ENCODE assay signal across 15 cellular contexts in genomic region chr10:125691160-125691981, GRCh38. TPM values are rescaled to one million over a fixed set of nuclear protein-coding genes. Genes with fewer than 3 reads are reported as not detected.
DNase-seq lines count a peak whose midpoint lies in the region; ATAC-seq and TF ChIP-seq lines count a peak whose summit lies in the region.
"Had no signal": no experiment of that assay in that cellular context is flagged by ENCODE, and none has a peak within 500 bp of the region (broad histone marks: within the 10 kb centered on the region; RNA-seq: fewer than 3 reads in every experiment).

No MANE protein-coding gene starts in this region.

- H3K36me3 Mint-ChIP-seq in brain (no peaks in the 10 kb centered on the region), H9 (ENCODE audit: insufficient read depth in 1 of 3, low read depth in 3 of 3) (no peaks in the 10 kb centered on the region)
- H3K36me3 Mint-ChIP-seq: activated naive CD4-positive, alpha-beta T cell treated with anti-CD3 and anti-CD28 coated beads, Interleukin-2, amount 50 U/mL, for 24 hours had no signal

- H2BK15ac ChIP-seq in H9 (ENCODE audit: low read depth, low read length) = no peak overlapping the region

- H3K79me1 ChIP-seq in H9 (ENCODE audit: insufficient read depth, low read depth, low read length, poor library complexity, severe bottlenecking) = no peaks in the 10 kb centered on the region

- no peak overlapping the region for H2BK120ac ChIP-seq in H9 (ENCODE audit: low read depth, low read length, poor library complexity, severe bottlenecking)

- DNase-seq in EL (peak; percentile 76), HK-2 (ENCODE audit: unreplicated experiment) (peak; percentile 77), osteoblast (ENCODE audit: insufficient read length, low spot score, missing footprints) (no peak), SKM-1 (lab: John Stamatoyannopoulos, UW; ENCODE audit: unreplicated experiment) (no peak), H9 (no peak)
- DNase-seq: activated CD8-positive, alpha-beta T cell treated with anti-CD3 and anti-CD28 coated beads for 36 hours; dorsolateral prefrontal cortex; mammary epithelial cell; NCI-H1694; stimulated activated CD4-positive, alpha-beta T cell treated with anti-CD3 and anti-CD28 coated beads, Interleukin-4, amount 100 ng/mL, for 24 hours had no signal

- no peaks in the 10 kb centered on the region for H3K36me3 ChIP-seq in osteoblast (ENCODE audit: insufficient read depth, low read length)

- H3K14ac ChIP-seq in H9 (ENCODE audit: insufficient read depth, low read length) = no peak overlapping the region

- no peak overlapping the region for H2BK12ac ChIP-seq in H9 (ENCODE audit: insufficient read length, low read depth, low read length)

- H3K4me2 ChIP-seq in osteoblast (ENCODE audit: insufficient read depth, low read length) (peak overlapping the region; percentile 29), H9 (ENCODE audit: insufficient read depth, insufficient read length, low read length) (no peak overlapping the region)

- no peaks in the 10 kb centered on the region for H3K9me3 Mint-ChIP-seq in brain
- H3K9me3 Mint-ChIP-seq in H9 = no peaks in the 10 kb centered on the region
- H3K9me3 Mint-ChIP-seq: activated CD8-positive, alpha-beta T cell treated with anti-CD3 and anti-CD28 coated beads for 36 hours; activated naive CD4-positive, alpha-beta T cell treated with anti-CD3 and anti-CD28 coated beads, Interleukin-2, amount 50 U/mL, for 24 hours; T-helper 2 cell treated with Interferon-gamma antibody and Interleukin-4, amounts not matched to agents 5 μg/mL and 100 μg/mL, for 36 hours had no signal

- H3K27ac ChIP-seq in osteoblast (ENCODE audit: low read depth, low read length) (peak overlapping the region; percentile 64), H9 (ENCODE audit: insufficient read length, low read depth, low read length) (no peak overlapping the region)
- H3K27ac ChIP-seq: dorsolateral prefrontal cortex had no signal

- H3K4me3 ChIP-seq in osteoblast (ENCODE audit: insufficient read depth, low read length) = no peak overlapping the region
- H3K4me3 ChIP-seq: dorsolateral prefrontal cortex had no signal

- H3K9ac ChIP-seq in H9 (ENCODE audit: extremely low read depth, insufficient read length, low read length) = no peak overlapping the region

- H2AK5ac ChIP-seq in H9 (ENCODE audit: insufficient read length, low read length) = no peak overlapping the region

- no peak overlapping the region for H3K18ac ChIP-seq in H9 (ENCODE audit: insufficient read length, low read depth, low read length)

- H3K23me2 ChIP-seq in H9 (ENCODE audit: insufficient read length, low read depth, low read length, poor library complexity, severe bottlenecking) = no peaks in the 10 kb centered on the region

- H3K23ac ChIP-seq in H9 (ENCODE audit: insufficient read length, low read depth, low read length) = no peak overlapping the region

- peak overlapping the region in 3 of 5 experiments; percentile 6 for H3K4me3 Mint-ChIP-seq in brain
- H3K4me3 Mint-ChIP-seq in H9 = no peak overlapping the region
- H3K4me3 Mint-ChIP-seq: activated CD8-positive, alpha-beta T cell treated with anti-CD3 and anti-CD28 coated beads for 36 hours; activated naive CD4-positive, alpha-beta T cell treated with anti-CD3 and anti-CD28 coated beads, Interleukin-2, amount 50 U/mL, for 24 hours; T-helper 2 cell treated with Interferon-gamma antibody and Interleukin-4, amounts not matched to agents 5 μg/mL and 100 μg/mL, for 36 hours had no signal

- ATAC-seq in HG02678 (IDR thresholded peaks at IDR 0.05; ENCODE audit: unreplicated experiment) = no peak
- ATAC-seq: activated CD8-positive, alpha-beta T cell treated with anti-CD3 and anti-CD28 coated beads for 36 hours had no signal

- no peak overlapping the region for H2BK5ac ChIP-seq in H9 (ENCODE audit: insufficient read length, low read length)

- no peaks in the 10 kb centered on the region for H3K9me3 ChIP-seq in osteoblast (ENCODE audit: low read depth, low read length)
- no peaks in the 10 kb centered on the region for H3K9me3 ChIP-seq in H9 (ENCODE audit: control insufficient read depth, low read depth, low read length)

- H4K91ac ChIP-seq in H9 (ENCODE audit: insufficient read length, low read depth, low read length) = no peak overlapping the region

- H3K79me2 ChIP-seq in osteoblast (ENCODE audit: insufficient read depth, low read length) = no peaks in the 10 kb centered on the region
- H3K79me2 ChIP-seq in H9 (ENCODE audit: insufficient read depth, low read length) = no peaks in the 10 kb centered on the region

- H4K8ac ChIP-seq in H9 (replicated peaks; ENCODE audit: insufficient read length, low read depth, low read length) = no peak overlapping the region

- WGBS in H9 (ENCODE audit: extremely low coverage, insufficient read length, low lambda C conversion rate) = no CpG with 5 or more reads among the region's 19 CpGs

- H4K5ac ChIP-seq in H9 (ENCODE audit: insufficient read length, low read depth, low read length) = no peak overlapping the region

- H3K4me1 Mint-ChIP-seq in brain (peaks cover 48% of the 10 kb centered on the region), H9 (peaks cover 0 to 7% of the 10 kb centered on the region in 2 experiments; a peak in 2 of 4 replicates)

- H3K4me1 ChIP-seq in osteoblast (ENCODE audit: insufficient read depth, low read length) = peaks cover 42% of the 10 kb centered on the region
- H3K4me1 ChIP-seq in H9 (ENCODE audit: insufficient read depth, low read length) = 0 out of 2 replicates have a peak, but pooled peaks cover 2% of the 10 kb centered on the region

- no peak overlapping the region for H3K56ac ChIP-seq in H9 (ENCODE audit: insufficient read length, low read depth, low read length)

- H3K27ac Mint-ChIP-seq in brain = peak overlapping the region in 3 of 5 experiments; percentile 15 to 66 (median 57)
- H3K27ac Mint-ChIP-seq in H9 = no peak overlapping the region
- H3K27ac Mint-ChIP-seq: activated CD8-positive, alpha-beta T cell treated with anti-CD3 and anti-CD28 coated beads for 36 hours; activated naive CD4-positive, alpha-beta T cell treated with anti-CD3 and anti-CD28 coated beads, Interleukin-2, amount 50 U/mL, for 24 hours; T-helper 2 cell treated with Interferon-gamma antibody and Interleukin-4, amounts not matched to agents 5 μg/mL and 100 μg/mL, for 36 hours had no signal

- H3K4ac ChIP-seq in H9 (ENCODE audit: low read depth, low read length) = no peak overlapping the region

- no peak overlapping the region for H2BK20ac ChIP-seq in H9 (ENCODE audit: low read depth, low read length, poor library complexity, severe bottlenecking)

- H2AFZ ChIP-seq in osteoblast (ENCODE audit: low read length) (no peak overlapping the region), H9 (ENCODE audit: low read length) (no peak overlapping the region)

- TF ChIP-seq CTCF in brain (conservative IDR thresholded peaks at IDR 0.05) (no peak), osteoblast (IDR thresholded peaks at IDR 0.05; ENCODE audit: extremely low read depth, low read depth, low read length) (no peak), H9 (conservative IDR thresholded peaks at IDR 0.05) (no peak)

- H3K27me3 Mint-ChIP-seq in brain (peaks cover 12% of the 10 kb centered on the region), H9 (ENCODE audit: low read depth) (peaks cover 3% of the 10 kb centered on the region; the same call in 1 of the 2 replicates)

- no peak overlapping the region for H3T11ph ChIP-seq in H9 (ENCODE audit: low read length)

- no peaks in the 10 kb centered on the region for H4K20me1 ChIP-seq in osteoblast (ENCODE audit: insufficient read depth, low read length)
- no peaks in the 10 kb centered on the region for H4K20me1 ChIP-seq in H9 (ENCODE audit: control insufficient read depth, insufficient read depth, insufficient read length)

- H3K27me3 ChIP-seq in osteoblast (ENCODE audit: insufficient read depth, low read length) (peaks cover 7% of the 10 kb centered on the region), H9 (ENCODE audit: insufficient read depth, low read length) (no peaks in the 10 kb centered on the region)

RNA-seq across cellular contexts. Expression of gene TEX36, which starts 8.4 kb away (rescaled TPM):
- polyA plus RNA-seq in brain (ENCODE audit: insufficient read depth, low read depth, low replicate concordance) = not detected
- total RNA-seq in osteoblast (not detected in 2 replicates), H9 (2021) (not detected in 2 replicates)
- total RNA-seq: activated CD8-positive, alpha-beta T cell treated with anti-CD3 and anti-CD28 coated beads for 36 hours; dorsolateral prefrontal cortex; mammary epithelial cell; posterior vena cava had no signal
- polyA plus RNA-seq: mammary epithelial cell had no signal

RNA-seq across cellular contexts. Expression of gene EDRF1, which starts 28.1 kb away (rescaled TPM):
- 8.7 TPM for polyA plus RNA-seq in brain (ENCODE audit: insufficient read depth, low read depth, low replicate concordance)
- 24.5 and 25.0 TPM in 2 replicates for total RNA-seq in osteoblast
- 48.2 and 51.0 TPM in 2 replicates for total RNA-seq in H9 (2021)

Comparison
In these comparisons a context has a peak if more than half of its experiments do, and no peak if none do; other contexts are left out.
1. DNase-seq: peak in EL (single experiment) and HK-2 (single experiment); none in osteoblast (single experiment), SKM-1 (single experiment) and H9 (single experiment).
2. H3K27ac Mint-ChIP-seq: peak in brain (3 of 5); none in H9 (0 of 3).
3. H3K4me3 Mint-ChIP-seq: peak in brain (3 of 5); none in H9 (0 of 2).